Comparison of ENCODE assay signal across 6 cellular contexts in the genomic region with DNA sequence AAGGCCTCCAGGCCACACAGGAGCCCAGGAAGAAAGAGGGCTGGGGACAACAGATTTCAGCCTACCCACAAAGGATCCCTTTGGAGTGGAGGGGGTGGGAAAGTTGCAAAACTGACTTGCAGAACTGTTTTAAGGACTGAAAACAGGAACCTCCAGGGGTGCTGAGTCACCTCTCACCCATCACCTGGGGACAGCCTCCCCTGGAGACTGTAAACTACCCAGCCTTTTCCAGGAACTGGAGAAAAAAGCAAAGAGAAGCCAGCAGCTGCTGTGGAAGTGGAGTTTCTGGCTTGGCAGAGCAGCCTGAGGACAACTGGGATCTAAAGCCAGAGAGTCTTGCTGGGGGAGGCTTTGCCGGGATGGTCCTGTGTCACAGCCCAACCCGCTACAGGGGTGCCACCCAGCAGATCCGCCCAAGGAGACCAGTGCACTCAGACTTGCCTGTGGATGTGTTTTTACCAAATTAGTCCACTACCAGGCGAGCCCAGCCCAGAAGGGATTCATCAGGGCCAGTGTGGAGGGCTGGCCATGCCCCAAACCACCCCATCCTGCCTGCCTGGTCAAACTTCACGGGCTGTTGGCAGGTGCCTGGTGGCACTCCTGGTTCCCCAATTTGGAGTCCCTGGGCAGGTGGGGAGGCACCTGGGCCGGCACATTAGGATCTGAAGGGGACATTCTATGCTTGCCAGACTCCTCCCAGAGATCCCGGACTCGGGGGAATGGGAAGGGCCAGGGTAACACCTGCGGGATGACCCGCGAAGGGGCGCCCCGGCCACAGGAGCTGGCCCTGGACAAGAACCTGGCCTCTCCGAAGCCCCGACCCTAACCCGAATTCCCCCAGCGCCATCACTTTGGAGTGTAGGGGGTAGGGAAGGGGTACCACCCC. TPM values are rescaled to one million over a fixed set of nuclear protein-coding genes. Genes with fewer than 3 reads are reported as not detected.
DNase-seq lines count a peak whose midpoint lies in the region; ATAC-seq and TF ChIP-seq lines count a peak whose summit lies in the region.

No MANE protein-coding gene starts in this region.

- no peaks in the 10 kb centered on the region for H3K27me3 ChIP-seq in BE2C
- H3K27me3 ChIP-seq in heart right ventricle, result no peaks in the 10 kb centered on the region
- no peaks in the 10 kb centered on the region for H3K27me3 ChIP-seq in tibial artery

- no peak for DNase-seq in BE2C
- peak; percentile 71 for DNase-seq in OCI-M1 (lab: John Stamatoyannopoulos, UW)
- no peak for DNase-seq in heart right ventricle
- DNase-seq in tibial artery, result peak in 1 of 2 donors; percentile 86
- DNase-seq in NCI-H526 treated with DMSO at 0.1 percent for 48 hours (lab: John Stamatoyannopoulos, UW), result no peak

- intact Hi-C loops in heart right ventricle (cut with DNase I) (no loop called here), tibial artery (cut with DNase I; ENCODE audit: low total_unique reads) (no loop called here)

- peaks cover 6% of the 10 kb centered on the region; the same call in 1 of the 2 replicates for H3K36me3 ChIP-seq in BE2C
- peaks cover 0 to 42% (median 23%) of the 10 kb centered on the region in 9 donors for H3K36me3 ChIP-seq in heart right ventricle
- peaks cover 36 to 42% (median 41%) of the 10 kb centered on the region in 3 donors for H3K36me3 ChIP-seq in tibial artery

- H3K4me1 ChIP-seq in BE2C (peaks cover 5% of the 10 kb centered on the region; the same call in 1 of the 2 replicates), heart right ventricle (peaks cover 8 to 45% (median 17%) of the 10 kb centered on the region in 9 donors), tibial artery (peaks cover 6 to 21% (median 14%) of the 10 kb centered on the region in 4 donors)

- H3K9me3 ChIP-seq in BE2C (no peaks in the 10 kb centered on the region), heart right ventricle (no peaks in the 10 kb centered on the region), tibial artery (no peaks in the 10 kb centered on the region)

- peak overlapping the region; percentile 15 to 88 (median 81) for H3K27ac ChIP-seq in heart right ventricle
- H3K27ac ChIP-seq in tibial artery, result peak overlapping the region; percentile 85 to 88

- peak overlapping the region; percentile 83 for H3K4me3 ChIP-seq in BE2C (ENCODE audit: low read depth, low read length)
- peak overlapping the region; percentile 50 to 87 (median 69) for H3K4me3 ChIP-seq in heart right ventricle
- peak overlapping the region; percentile 82 to 92 for H3K4me3 ChIP-seq in tibial artery

- ATAC-seq in heart right ventricle (peak in 7 of 8 donors; percentile 2 to 21 (median 15)), HG03095 (IDR thresholded peaks at IDR 0.05; ENCODE audit: unreplicated experiment) (no peak)

- WGBS in heart right ventricle, 2 donors, result 16 to 22% methylated on average over 15 to 17 of the region's 17 CpGs

- TF ChIP-seq CTCF in BE2C (IDR thresholded peaks at IDR 0.05; ENCODE audit: low read depth, low read length) (no peak), heart right ventricle (IDR thresholded peaks at IDR 0.05) (no peak), tibial artery (IDR thresholded peaks at IDR 0.05) (no peak)

RNA-seq across cellular contexts. Expression of a gene that starts 0.8 kb away (rescaled TPM):
- 30.4 TPM for polyA plus RNA-seq in BE2C (2012; ENCODE audit: insufficient read depth, insufficient read length, low read depth)
- total RNA-seq in heart right ventricle, result 10 to 100 TPM; 24.6 to 53.7 (median 34.3) TPM
- polyA plus RNA-seq in heart right ventricle, result 10 to 100 TPM; 41.4 to 82.2 TPM

RNA-seq across cellular contexts. Expression of a gene that starts 12.3 kb away (rescaled TPM):
- not detected for polyA plus RNA-seq in BE2C (2012; ENCODE audit: insufficient read depth, insufficient read length, low read depth)
- total RNA-seq in heart right ventricle, result 100 to 1,000 TPM; 173 to 282 (median 254) TPM
- polyA plus RNA-seq in heart right ventricle, result 100 to 1,000 TPM; 124 to 164 TPM

RNA-seq across cellular contexts. Expression of a gene that starts 17.2 kb away (rescaled TPM):
- polyA plus RNA-seq in BE2C (2012; ENCODE audit: insufficient read depth, insufficient read length, low read depth), result 781 TPM
- 100 to 1,000 TPM; 375 to 755 (median 559) TPM for total RNA-seq in heart right ventricle
- 1,000 to 10,000 TPM in 1 of 2 donors, 100 to 1,000 TPM in 1; 824 to 1,046 TPM for polyA plus RNA-seq in heart right ventricle

RNA-seq across cellular contexts. Expression of a gene that starts 22.5 kb away (rescaled TPM):
- polyA plus RNA-seq in BE2C (2012; ENCODE audit: insufficient read depth, insufficient read length, low read depth), result 7,238 TPM
- 1,000 to 10,000 TPM in 3 of 10 donors, 100 to 1,000 TPM in 7; 691 to 1,555 (median 813) TPM for total RNA-seq in heart right ventricle
- 1,000 to 10,000 TPM; 1,955 to 3,593 TPM for polyA plus RNA-seq in heart right ventricle

RNA-seq across cellular contexts. Expression of a gene that starts 24.0 kb away (rescaled TPM):
- not detected for polyA plus RNA-seq in BE2C (2012; ENCODE audit: insufficient read depth, insufficient read length, low read depth)
- total RNA-seq in heart right ventricle, result not detected
- polyA plus RNA-seq in heart right ventricle, result under 1 TPM in 1 of 2 donors, not detected in 1; 0.03 TPM
